In the genomic region with DNA sequence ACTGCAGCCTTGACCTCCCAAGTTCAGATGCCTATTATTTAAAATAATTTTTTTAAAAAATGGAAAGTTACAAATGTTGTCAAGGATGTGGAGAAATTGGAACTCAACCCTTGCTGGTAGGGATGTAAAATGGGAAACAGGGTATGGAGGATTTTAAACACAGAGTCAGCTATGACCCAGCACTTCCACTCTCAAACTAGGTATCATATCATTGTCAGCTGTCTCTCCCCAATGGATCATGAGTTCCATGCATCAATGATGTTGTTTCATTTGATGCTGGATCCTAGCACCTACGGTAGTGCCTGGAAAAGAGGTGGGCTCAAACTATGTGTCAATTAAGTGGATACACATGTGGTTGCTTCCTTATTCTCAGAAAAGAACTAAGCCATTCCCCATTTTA, we compare ENCODE assay signal across 29 cellular contexts.
"Had no signal": no experiment of that assay in that cellular context is flagged by ENCODE, and none has a peak within 500 bp of the region (broad histone marks: within the 10 kb centered on the region; RNA-seq: fewer than 3 reads in every experiment).

No MANE protein-coding gene starts in this region.

- H3K4me1 ChIP-seq: stomach, suprapubic skin, testis, thyroid gland, tibial artery, tibial nerve, upper lobe of left lung, upper lobe of right lung, uterus, vagina had no signal

- H3K27me3 ChIP-seq: stomach, suprapubic skin, testis, thyroid gland, tibial artery, tibial nerve, transverse colon, upper lobe of left lung, upper lobe of right lung, uterus, vagina had no signal

- H3K4me3 ChIP-seq: stomach, suprapubic skin, testis, thoracic aorta, thyroid gland, tibial artery, tibial nerve, transverse colon, upper lobe of left lung, upper lobe of right lung, uterus, vagina had no signal

- DNase-seq: stimulated activated CD4-positive, alpha-beta T cell treated with anti-CD3 and anti-CD28 coated beads, Interleukin-2, amount 100 ng/mL, for 48 hours; stimulated activated CD4-positive, alpha-beta T cell treated with anti-CD3 and anti-CD28 coated beads, Interleukin-4, amount 100 ng/mL, for 1 hour; stimulated activated CD4-positive, alpha-beta T cell treated with anti-CD3 and anti-CD28 coated beads, Interleukin-4, amount 100 ng/mL, for 24 hours; stimulated activated CD4-positive, alpha-beta T cell treated with anti-CD3 and anti-CD28 coated beads, Interleukin-4, amount 100 ng/mL, for 4 hours; stimulated activated CD8-positive, alpha-beta memory T cell treated with anti-CD3 and anti-CD28 coated beads, Interleukin-4, amount 100 ng/mL, for 48 hours; stimulated activated naive B cell treated with anti-CD40 and anti-IgM and Interleukin-4, amounts not matched to agents 10 μg/mL and 1 μg/mL and 100 μg/mL, for 72 hours; stimulated activated naive CD4-positive, alpha-beta T cell; stimulated activated naive CD4-positive, alpha-beta T cell treated with Interleukin-2 at 50 U/mL for 16 hours; stimulated activated naive CD8-positive, alpha-beta T cell treated with anti-CD3 and anti-CD28 coated beads, Interleukin-15, amount 100 ng/mL, for 72 hours; stimulated activated naive CD8-positive, alpha-beta T cell treated with anti-CD3 and anti-CD28 coated beads, Interleukin-15, Interleukin-2, amounts not matched to agents 100 U/mL and 50 U/mL, for 24 hours; stomach; substantia nigra; testis; thyroid gland; tibial artery; transverse colon; trophoblast cell; upper lobe of left lung; upper lobe of right lung; uterus had no signal

- ATAC-seq: stimulated activated effector memory CD8-positive, alpha-beta T cell treated with anti-CD3 and anti-CD28 coated beads, Interleukin-12 subunit alpha, Interleukin-12 subunit beta, amount 100 ng/mL, for 72 hours; stimulated activated memory B cell treated with anti-CD40 and anti-IgM and Interleukin-4, amounts not matched to agents 10 μg/mL and 1 μg/mL and 100 μg/mL, for 72 hours; stimulated activated naive B cell treated with anti-CD40 and anti-IgM and Interleukin-4, amounts not matched to agents 10 μg/mL and 1 μg/mL and 100 μg/mL, for 72 hours; stimulated activated naive CD8-positive, alpha-beta T cell treated with anti-CD3 and anti-CD28 coated beads, Interleukin-15, amount 100 ng/mL, for 72 hours; stimulated activated naive CD8-positive, alpha-beta T cell treated with anti-CD3 and anti-CD28 coated beads, Interleukin-15, Interleukin-2, amounts not matched to agents 100 U/mL and 50 U/mL, for 24 hours; upper lobe of right lung had no signal

- H3K27ac Mint-ChIP-seq: stimulated activated effector memory CD8-positive, alpha-beta T cell treated with anti-CD3 and anti-CD28 coated beads, Interleukin-12 subunit alpha, Interleukin-12 subunit beta, amount 100 ng/mL, for 72 hours; stimulated activated memory B cell treated with anti-CD40 and anti-IgM and Interleukin-4, amounts not matched to agents 10 μg/mL and 1 μg/mL and 100 μg/mL, for 72 hours; stimulated activated naive B cell treated with anti-CD40 and anti-IgM and Interleukin-4, amounts not matched to agents 10 μg/mL and 1 μg/mL and 100 μg/mL, for 72 hours; stimulated activated naive CD8-positive, alpha-beta T cell treated with anti-CD3 and anti-CD28 coated beads, Interleukin-15, amount 100 ng/mL, for 72 hours; stimulated activated naive CD8-positive, alpha-beta T cell treated with anti-CD3 and anti-CD28 coated beads, Interleukin-15, Interleukin-2, amounts not matched to agents 100 ng/mL and 50 ng/mL, for 24 hours; type B pancreatic cell had no signal

- H3K36me3 Mint-ChIP-seq: stimulated activated effector memory CD8-positive, alpha-beta T cell treated with anti-CD3 and anti-CD28 coated beads, Interleukin-12 subunit alpha, Interleukin-12 subunit beta, amount 100 ng/mL, for 72 hours; stimulated activated memory B cell treated with anti-CD40 and anti-IgM and Interleukin-4, amounts not matched to agents 10 μg/mL and 1 μg/mL and 100 μg/mL, for 72 hours; stimulated activated naive B cell treated with anti-CD40 and anti-IgM and Interleukin-4, amounts not matched to agents 10 μg/mL and 1 μg/mL and 100 μg/mL, for 72 hours; type B pancreatic cell had no signal

- FAIRE-seq: urothelium cell line had no signal

- H3K27ac ChIP-seq: stomach, suprapubic skin, testis, thoracic aorta, thyroid gland, tibial artery, tibial nerve, transverse colon, upper lobe of left lung, upper lobe of right lung, uterus, vagina had no signal

- H3K4me3 Mint-ChIP-seq: stimulated activated effector memory CD8-positive, alpha-beta T cell treated with anti-CD3 and anti-CD28 coated beads, Interleukin-12 subunit alpha, Interleukin-12 subunit beta, amount 100 ng/mL, for 72 hours; stimulated activated memory B cell treated with anti-CD40 and anti-IgM and Interleukin-4, amounts not matched to agents 10 μg/mL and 1 μg/mL and 100 μg/mL, for 72 hours; stimulated activated naive B cell treated with anti-CD40 and anti-IgM and Interleukin-4, amounts not matched to agents 10 μg/mL and 1 μg/mL and 100 μg/mL, for 72 hours; stimulated activated naive CD8-positive, alpha-beta T cell treated with anti-CD3 and anti-CD28 coated beads, Interleukin-15, amount 100 ng/mL, for 72 hours; stimulated activated naive CD8-positive, alpha-beta T cell treated with anti-CD3 and anti-CD28 coated beads, Interleukin-15, Interleukin-2, amounts not matched to agents 100 ng/mL and 50 ng/mL, for 24 hours; type B pancreatic cell had no signal

- H3K9me3 ChIP-seq: testis, thyroid gland, vagina had no signal

- H3K36me3 ChIP-seq: stomach, suprapubic skin, thoracic aorta, thyroid gland, tibial artery, tibial nerve, transverse colon, upper lobe of left lung, upper lobe of right lung, uterus, vagina had no signal

- H3K27me3 Mint-ChIP-seq: stimulated activated naive CD8-positive, alpha-beta T cell treated with anti-CD3 and anti-CD28 coated beads, Interleukin-15, Interleukin-2, amounts not matched to agents 100 ng/mL and 50 ng/mL, for 24 hours; type B pancreatic cell had no signal

- H3K4me1 Mint-ChIP-seq: stimulated activated effector memory CD8-positive, alpha-beta T cell treated with anti-CD3 and anti-CD28 coated beads, Interleukin-12 subunit alpha, Interleukin-12 subunit beta, amount 100 ng/mL, for 72 hours; stimulated activated memory B cell treated with anti-CD40 and anti-IgM and Interleukin-4, amounts not matched to agents 10 μg/mL and 1 μg/mL and 100 μg/mL, for 72 hours; stimulated activated naive B cell treated with anti-CD40 and anti-IgM and Interleukin-4, amounts not matched to agents 10 μg/mL and 1 μg/mL and 100 μg/mL, for 72 hours; stimulated activated naive CD8-positive, alpha-beta T cell treated with anti-CD3 and anti-CD28 coated beads, Interleukin-15, amount 100 ng/mL, for 72 hours had no signal
